ENCODE assay signal across 30 cellular contexts in the genomic region with DNA sequence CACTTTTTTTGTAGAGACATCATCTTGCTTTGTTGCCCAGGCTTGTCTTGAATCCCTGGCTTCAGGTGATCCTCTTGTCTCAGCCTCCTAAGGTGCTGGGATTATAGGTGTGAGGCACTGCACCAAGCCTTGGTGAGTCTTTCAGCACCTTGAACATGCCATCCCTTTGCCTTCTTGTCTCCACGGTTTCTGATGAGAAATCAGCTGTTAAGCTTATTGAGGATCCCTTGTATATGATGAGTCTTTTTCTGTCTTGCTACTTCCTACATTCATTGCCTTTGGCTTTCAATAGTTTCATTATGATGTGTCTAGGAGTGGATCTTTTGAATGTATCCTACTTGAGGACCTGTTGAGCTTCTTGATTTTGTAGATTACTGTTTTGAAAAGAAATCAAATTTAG. TPM values are rescaled to one million over a fixed set of nuclear protein-coding genes. Genes with fewer than 3 reads are reported as not detected.
A peak's percentile ranks its signal among the peaks of the same experiment; 100 is the strongest.
DNase-seq lines count a peak whose midpoint lies in the region; ATAC-seq, FAIRE-seq and TF ChIP-seq lines count a peak whose summit lies in the region.
"Had no signal": no experiment of that assay in that cellular context is flagged by ENCODE, and none has a peak within 500 bp of the region (broad histone marks: within the 10 kb centered on the region; RNA-seq: fewer than 3 reads in every experiment).

No MANE protein-coding gene starts in this region.

- H3K4me1 ChIP-seq in HCT116 (ENCODE audit: control insufficient read depth in 1 of 2, insufficient read depth in 2 of 2, low read length in 2 of 2) (peaks cover 0 to 3% of the 10 kb centered on the region in 2 experiments; a peak in 1 of 4 replicates), GM12878 (ENCODE audit: control insufficient read depth, insufficient read depth, low read length) (no peaks in the 10 kb centered on the region)
- no peaks in the 10 kb centered on the region for H3K4me1 ChIP-seq in naive thymus-derived CD4-positive, alpha-beta T cell (ENCODE audit: control insufficient read depth in 2 of 2, insufficient read depth in 2 of 2, low read length in 2 of 2)
- H3K4me1 ChIP-seq: BE2C; BLaER1 treated with 17β-estradiol and CSF1 and Interleukin-3, amounts not matched to agents 10 nM and 100 nM had no signal

- H3K4me3 ChIP-seq in HCT116 (replicated peaks in 1 of 2; ENCODE audit: low read depth in 1 of 2, low read length in 2 of 2) (no peak overlapping the region), GM12878 (no peak overlapping the region)
- H3K4me3 ChIP-seq in naive thymus-derived CD4-positive, alpha-beta T cell (ENCODE audit: low read length) = no peak overlapping the region
- H3K4me3 ChIP-seq: A549; BLaER1 treated with 17β-estradiol and CSF1 and Interleukin-3, amounts not matched to agents 10 nM and 100 nM; GM23248 had no signal

- TF ChIP-seq CTCF in HCT116 (IDR thresholded peaks at IDR 0.05 in 2 of 3, conservative IDR thresholded peaks at IDR 0.05 in 1 of 3; ENCODE audit: borderline replicate concordance in 1 of 3, insufficient read depth in 1 of 3, low read depth in 2 of 3, low read length in 2 of 3) (no peak), GM12878 (IDR thresholded peaks at IDR 0.05 in 2 of 3, conservative IDR thresholded peaks at IDR 0.05 in 1 of 3; ENCODE audit: control insufficient read depth in 2 of 3, extremely low read depth in 1 of 3, insufficient read depth in 1 of 3, low read depth in 3 of 3, low read length in 3 of 3) (no peak)

- H3K36me3 ChIP-seq in HCT116 (ENCODE audit: control insufficient read depth in 1 of 2, insufficient read depth in 2 of 2, low read length in 2 of 2) (no peaks in the 10 kb centered on the region), GM12878 (ENCODE audit: control insufficient read depth in 2 of 2, insufficient read depth in 2 of 2, low read length in 1 of 2) (no peaks in the 10 kb centered on the region)
- no peaks in the 10 kb centered on the region for H3K36me3 ChIP-seq in naive thymus-derived CD4-positive, alpha-beta T cell (ENCODE audit: control insufficient read depth in 2 of 3, insufficient read depth in 3 of 3, low read length in 3 of 3)
- H3K36me3 ChIP-seq: BE2C; BLaER1 treated with 17β-estradiol and CSF1 and Interleukin-3, amounts not matched to agents 10 nM and 100 nM had no signal

- CTCF ChIA-PET in HCT116 (lab: Charles Lee) = no interaction called here
- CTCF ChIA-PET in GM12878 (lab: Yijun Ruan, JAX) = interaction anchor here (1.0 to 1.7 kb wide), 2 partner anchors 10 to 439 kb away, joined by 3 to 6 read pairs; no protein-coding TSS in a partner anchor
- CTCF ChIA-PET in naive thymus-derived CD4-positive, alpha-beta T cell (lab: Charles Lee) = interaction anchor here (0.6 to 1.3 kb wide), 3 partner anchors 8 to 301 kb away, joined by 5 to 7 read pairs (median 5); no protein-coding TSS in a partner anchor

- 46% methylated on average over 1 of the region's 1 CpG for WGBS in GM12878 (ENCODE audit: insufficient coverage, insufficient replicate concordance, low lambda C conversion rate, missing lambda C conversion rate)

- no peak overlapping the region for H3K4me3 Mint-ChIP-seq in naive thymus-derived CD4-positive, alpha-beta T cell
- H3K4me3 Mint-ChIP-seq: CD14-positive monocyte; CD4-positive, alpha-beta T cell; HFFc6 had no signal

- TF ChIP-seq POLR2A in HCT116 (IDR thresholded peaks at IDR 0.05; ENCODE audit: borderline replicate concordance, extremely low read depth, insufficient read depth, insufficient read length) = no peak
- TF ChIP-seq POLR2A in GM12878 (IDR thresholded peaks at IDR 0.05; ENCODE audit: low read depth, low read length) = no peak

- H3K4me2 ChIP-seq in HCT116 (ENCODE audit: low read length) (no peak overlapping the region), GM12878 (ENCODE audit: control insufficient read depth, insufficient read depth) (no peak overlapping the region)
- H3K4me2 ChIP-seq: A549; BLaER1 treated with 17β-estradiol and CSF1 and Interleukin-3, amounts not matched to agents 10 nM and 100 nM had no signal

- SMC1A ChIA-PET in GM12878 (lab: Charles Lee; ENCODE audit: uncharacterized antibody, unreplicated experiment) = no interaction called here

- no peaks in the 10 kb centered on the region for H3K9me3 ChIP-seq in HCT116 (ENCODE audit: control insufficient read depth in 1 of 2, insufficient read depth in 1 of 2, low read depth in 1 of 2, low read length in 2 of 2)
- no peaks in the 10 kb centered on the region; the same call in none of the 3 replicates for H3K9me3 ChIP-seq in GM12878 (replicated peaks; ENCODE audit: control insufficient read depth, insufficient read depth, low read length)
- H3K9me3 ChIP-seq in naive thymus-derived CD4-positive, alpha-beta T cell (ENCODE audit: control insufficient read depth in 2 of 3, low read length in 3 of 3) = no peaks in the 10 kb centered on the region
- H3K9me3 ChIP-seq: BE2C had no signal

- BruUV-seq in HCT116 (replicated peaks; lab: Mats Ljungman, UMichigan) (no TSS peak), GM12878 (replicated peaks; lab: Mats Ljungman, UMichigan) (no TSS peak)

- no peak for DNase-seq in HCT116 (ENCODE audit: low read depth, low spot score)
- peak; percentile 44 for DNase-seq in MV-4-11 (lab: John Stamatoyannopoulos, UW)
- peak; percentile 27 for DNase-seq in OCI-M1 (lab: John Stamatoyannopoulos, UW)
- DNase-seq in GM12878 (ENCODE audit: low read depth, low spot score) = no peak
- no peak for DNase-seq in naive thymus-derived CD4-positive, alpha-beta T cell
- DNase-seq in occipital lobe (lab: John Stamatoyannopoulos, UW) = no peak
- DNase-seq in SW480 (ENCODE audit: low spot score) = no peak
- DNase-seq: 8988T; ACHN; AML-193; BE2C; Calu3; CD4-positive, alpha-beta T cell; COR-L47; DMS53; DMS79 treated with DMSO at 0.1 percent for 48 hours; GF-D8; GM23248; H7; HCEC 1CT; HFFc6 had no signal

- H3K27ac ChIP-seq in HCT116 (ENCODE audit: low read depth, low read length) (no peak overlapping the region), GM12878 (ENCODE audit: control insufficient read depth, insufficient read depth) (no peak overlapping the region)
- H3K27ac ChIP-seq in naive thymus-derived CD4-positive, alpha-beta T cell (ENCODE audit: low read depth, low read length) = no peak overlapping the region
- H3K27ac ChIP-seq: BLaER1 treated with 17β-estradiol and CSF1 and Interleukin-3, amounts not matched to agents 10 nM and 100 nM; GM23248 had no signal

- peaks cover 6 to 30% (median 17%) of the 10 kb centered on the region in 5 donors for H3K27me3 Mint-ChIP-seq in naive thymus-derived CD4-positive, alpha-beta T cell

- no peaks in the 10 kb centered on the region for H3K27me3 ChIP-seq in HCT116 (ENCODE audit: insufficient read depth, low read length)
- H3K27me3 ChIP-seq in GM12878 (replicated peaks in 1 of 2; ENCODE audit: control insufficient read depth in 2 of 2, insufficient read depth in 2 of 2, low read length in 1 of 2) = no peaks in the 10 kb centered on the region
- H3K27me3 ChIP-seq in naive thymus-derived CD4-positive, alpha-beta T cell (ENCODE audit: control insufficient read depth in 2 of 2, insufficient read depth in 2 of 2, low read length in 2 of 2) = no peaks in the 10 kb centered on the region
- H3K27me3 ChIP-seq: BE2C; BLaER1 treated with 17β-estradiol and CSF1 and Interleukin-3, amounts not matched to agents 10 nM and 100 nM had no signal

- RAD21 ChIA-PET in HCT116 (lab: Charles Lee; ENCODE audit: low non-redundant PET in 1 of 2, low total read pairs in 2 of 2, uncharacterized antibody in 2 of 2, unreplicated experiment in 2 of 2) = no interaction called here
- RAD21 ChIA-PET in GM12878 (lab: Charles Lee; ENCODE audit: unreplicated experiment) = interaction anchor here (1.1 to 1.2 kb wide), 2 partner anchors 302 to 439 kb away, joined by 3 to 5 read pairs; no protein-coding TSS in a partner anchor

- in situ Hi-C loops in GM12878 (cut with MboI) = no loop called here

- no peaks in the 10 kb centered on the region for H3K79me2 ChIP-seq in HCT116 (ENCODE audit: insufficient read depth, low read length)
- no peaks in the 10 kb centered on the region for H3K79me2 ChIP-seq in GM12878 (ENCODE audit: control insufficient read depth, insufficient read depth, low read length)

- H3K36me3 Mint-ChIP-seq in naive thymus-derived CD4-positive, alpha-beta T cell = peaks cover 0 to 16% (median 2%) of the 10 kb centered on the region in 5 donors
- H3K36me3 Mint-ChIP-seq: CD14-positive monocyte had no signal

- intact Hi-C loops in HCT116 (cut with micrococcal nuclease) (no loop called here), GM12878 (cut with micrococcal nuclease; ENCODE audit: unreplicated experiment) (no loop called here)
- intact Hi-C loops in naive thymus-derived CD4-positive, alpha-beta T cell (cut with micrococcal nuclease) = no loop called here

- H4K20me1 ChIP-seq in HCT116 (ENCODE audit: insufficient read depth) (no peaks in the 10 kb centered on the region), GM12878 (ENCODE audit: control insufficient read depth, insufficient read depth) (no peaks in the 10 kb centered on the region)
- H4K20me1 ChIP-seq: BLaER1 treated with 17β-estradiol and CSF1 and Interleukin-3, amounts not matched to agents 10 nM and 100 nM had no signal

- TF ChIP-seq EP300 in GM12878 (IDR thresholded peaks at IDR 0.05; ENCODE audit: borderline replicate concordance in 1 of 2, control insufficient read depth in 1 of 2, low read depth in 2 of 2, low read length in 2 of 2) = no peak

- TF ChIP-seq RAD21 in HCT116 (IDR thresholded peaks at IDR 0.05; ENCODE audit: low read depth) (no peak), GM12878 (IDR thresholded peaks at IDR 0.05; ENCODE audit: insufficient read depth, low read depth, low read length) (no peak)

- H3K9ac ChIP-seq in HCT116 (ENCODE audit: low read length) (no peak overlapping the region), GM12878 (ENCODE audit: control insufficient read depth, insufficient read depth, low read length) (no peak overlapping the region)
- H3K9ac ChIP-seq: BLaER1 treated with 17β-estradiol and CSF1 and Interleukin-3, amounts not matched to agents 10 nM and 100 nM; GM23248 had no signal

- POLR2A ChIA-PET in HCT116 (lab: Charles Lee) = no interaction called here
- POLR2A ChIA-PET in GM12878 (lab: Charles Lee) = no interaction called here
- POLR2A ChIA-PET in naive thymus-derived CD4-positive, alpha-beta T cell (lab: Charles Lee) = interaction anchor here (0.6 kb wide), 1 partner anchor 964 kb away, joined by 3 read pairs; the partner anchor contains the start of gene ATP2C1

- no peak overlapping the region for H3K27ac Mint-ChIP-seq in naive thymus-derived CD4-positive, alpha-beta T cell
- H3K27ac Mint-ChIP-seq: CD14-positive monocyte; CD4-positive, alpha-beta T cell; HFFc6 had no signal

- H3K4me1 Mint-ChIP-seq in naive thymus-derived CD4-positive, alpha-beta T cell = peaks cover 0 to 3% (median 0%) of the 10 kb centered on the region in 7 donors

- no peaks in the 10 kb centered on the region for H3K9me2 ChIP-seq in HCT116 (ENCODE audit: insufficient read depth)

- FAIRE-seq in GM12878 (lab: Jason Lieb, UNC) = no peak
- FAIRE-seq: A549, GM12892, GM19239, H1 had no signal

- peaks cover 8 to 46% (median 16%) of the 10 kb centered on the region in 11 donors for H3K9me3 Mint-ChIP-seq in naive thymus-derived CD4-positive, alpha-beta T cell

- no peak for ATAC-seq in HCT116
- ATAC-seq in GM12878 = no peak
- ATAC-seq in naive thymus-derived CD4-positive, alpha-beta T cell = no peak
- no peak for ATAC-seq in GM18519 (IDR thresholded peaks at IDR 0.05; ENCODE audit: low FRiP score, unreplicated experiment)
- ATAC-seq: A549 had no signal

- H2AFZ ChIP-seq in HCT116 (ENCODE audit: low read depth, low read length, poor library complexity, severe bottlenecking) = no peak overlapping the region
- H2AFZ ChIP-seq in GM12878 (ENCODE audit: control insufficient read depth, low read depth, low read length) = no peak overlapping the region
- H2AFZ ChIP-seq: GM23248 had no signal

RNA-seq across cellular contexts. Expression of gene TMCC1, which starts 35.9 kb away (rescaled TPM):
- 32.5 TPM for total RNA-seq in HCT116 (2021; ENCODE audit: unreplicated experiment)
- polyA plus RNA-seq in HCT116 (2012) = 16.2 and 20.5 TPM in 2 replicates
- total RNA-seq in GM12878 (2013; cell fraction: nucleolus; rRNA removed) = 17.7 and 18.9 TPM in 2 replicates
- total RNA-seq in GM12878 (2014; rRNA removed) = 9.3 and 12.6 TPM in 2 replicates
- 11.3 and 11.6 TPM in 2 replicates for total RNA-seq in GM12878 (2014; rRNA removed; fragmentation: Illumina TruSeq; extraction: Trizol)
- 20.2 and 21.1 TPM in 2 replicates for total RNA-seq in GM12878 (2021)
- polyA plus RNA-seq in GM12878 (2011; ENCODE audit: low read depth) = 2.4 TPM
- 12.3 and 12.9 TPM in 2 replicates for polyA plus RNA-seq in GM12878 (2011; rRNA removed)
- 7.8 and 8.9 TPM in 2 replicates for polyA plus RNA-seq in GM12878 (2011; cell fraction: cytosol; rRNA removed)
- polyA plus RNA-seq in GM12878 (2011; cell fraction: nucleus; rRNA removed) = 4.5 and 4.8 TPM in 2 replicates
- polyA plus RNA-seq in GM12878 (2012) = 6.3 and 10.6 TPM in 2 replicates
- polyA plus RNA-seq in GM12878 (2014; fragmentation: Illumina TruSeq; extraction: Trizol) = 13.9 and 19.2 TPM in 2 replicates
- 1 to 10 TPM; 2.3 to 3.1 TPM for polyA plus RNA-seq in GM12878 (2014; fragmentation: Nextera tagmentation; extraction: Ambion mirVana)
- polyA plus RNA-seq in GM12878 (2014; rRNA removed) = 7.6 and 10.6 TPM in 2 replicates
- 1 to 10 TPM; 5.6 to 5.9 TPM for polyA plus RNA-seq in GM12878 (2016; fragmentation: Nextera tagmentation; extraction: Ambion mirVana)
- 16.2 and 19.2 TPM in 2 replicates for polyA minus RNA-seq in GM12878 (2011; rRNA and poly(A)+ RNA removed)
- polyA minus RNA-seq in GM12878 (2011; cell fraction: cytosol; rRNA and poly(A)+ RNA removed) = 8.2 and 11.0 TPM in 2 replicates
- 7.7 and 11.2 TPM in 2 replicates for polyA minus RNA-seq in GM12878 (2011; cell fraction: nucleus; rRNA and poly(A)+ RNA removed)
- 10 to 100 TPM; 20.5 to 39.4 (median 36.5) TPM for total RNA-seq in naive thymus-derived CD4-positive, alpha-beta T cell
- polyA plus RNA-seq in naive thymus-derived CD4-positive, alpha-beta T cell = 1 to 10 TPM; 2.6 to 6.5 TPM
- 91.6 TPM for total RNA-seq in occipital lobe

RNA-seq across cellular contexts. Expression of gene TRH, which starts 45.1 kb away (rescaled TPM):
- not detected for total RNA-seq in HCT116 (2021; ENCODE audit: unreplicated experiment)
- 0.05 TPM in 1 of 2 replicates, not detected in the other for polyA plus RNA-seq in HCT116 (2012)
- total RNA-seq in GM12878 (2013; cell fraction: nucleolus; rRNA removed) = not detected in 2 replicates
- total RNA-seq in GM12878 (2014; rRNA removed) = not detected in 2 replicates
- total RNA-seq in GM12878 (2014; rRNA removed; fragmentation: Illumina TruSeq; extraction: Trizol) = not detected in 2 replicates
- not detected in 2 replicates for total RNA-seq in GM12878 (2021)
- polyA plus RNA-seq in GM12878 (2011; ENCODE audit: low read depth) = not detected
- not detected in 2 replicates for polyA plus RNA-seq in GM12878 (2011; rRNA removed)
- not detected in 2 replicates for polyA plus RNA-seq in GM12878 (2011; cell fraction: cytosol; rRNA removed)
- polyA plus RNA-seq in GM12878 (2011; cell fraction: nucleus; rRNA removed) = not detected in 2 replicates
- polyA plus RNA-seq in GM12878 (2012) = not detected in 2 replicates
- not detected in 2 replicates for polyA plus RNA-seq in GM12878 (2014; fragmentation: Illumina TruSeq; extraction: Trizol)
- not detected for polyA plus RNA-seq in GM12878 (2014; fragmentation: Nextera tagmentation; extraction: Ambion mirVana)
- polyA plus RNA-seq in GM12878 (2014; rRNA removed) = not detected in 2 replicates
- not detected for polyA plus RNA-seq in GM12878 (2016; fragmentation: Nextera tagmentation; extraction: Ambion mirVana)
- not detected in 2 replicates for polyA minus RNA-seq in GM12878 (2011; rRNA and poly(A)+ RNA removed)
- not detected in 2 replicates for polyA minus RNA-seq in GM12878 (2011; cell fraction: cytosol; rRNA and poly(A)+ RNA removed)
- not detected in 2 replicates for polyA minus RNA-seq in GM12878 (2011; cell fraction: nucleus; rRNA and poly(A)+ RNA removed)
- total RNA-seq in naive thymus-derived CD4-positive, alpha-beta T cell = not detected
- not detected for polyA plus RNA-seq in naive thymus-derived CD4-positive, alpha-beta T cell
- total RNA-seq in occipital lobe = 1.1 TPM
- total RNA-seq: Calu3; CD4-positive, alpha-beta T cell; Daoy; G401; GM23248; H1; HFFc6 had no signal
- polyA plus RNA-seq: A549, CD14-positive monocyte, H1 had no signal

Comparison
In these comparisons a context has a peak if more than half of its experiments do, and no peak if none do; other contexts are left out.
1. DNase-seq: peak in MV-4-11 (single experiment) and OCI-M1 (single experiment); none in HCT116 (single experiment), GM12878 (single experiment), naive thymus-derived CD4-positive, alpha-beta T cell (0 of 9), occipital lobe (single experiment) and SW480 (single experiment).
2. Of the 18 proteins assayed by ChIP-seq in both GM12878 and HCT116: peak only in GM12878: none; only in HCT116: CBX3; in both: none; in neither: 17.